In the genomic region with DNA sequence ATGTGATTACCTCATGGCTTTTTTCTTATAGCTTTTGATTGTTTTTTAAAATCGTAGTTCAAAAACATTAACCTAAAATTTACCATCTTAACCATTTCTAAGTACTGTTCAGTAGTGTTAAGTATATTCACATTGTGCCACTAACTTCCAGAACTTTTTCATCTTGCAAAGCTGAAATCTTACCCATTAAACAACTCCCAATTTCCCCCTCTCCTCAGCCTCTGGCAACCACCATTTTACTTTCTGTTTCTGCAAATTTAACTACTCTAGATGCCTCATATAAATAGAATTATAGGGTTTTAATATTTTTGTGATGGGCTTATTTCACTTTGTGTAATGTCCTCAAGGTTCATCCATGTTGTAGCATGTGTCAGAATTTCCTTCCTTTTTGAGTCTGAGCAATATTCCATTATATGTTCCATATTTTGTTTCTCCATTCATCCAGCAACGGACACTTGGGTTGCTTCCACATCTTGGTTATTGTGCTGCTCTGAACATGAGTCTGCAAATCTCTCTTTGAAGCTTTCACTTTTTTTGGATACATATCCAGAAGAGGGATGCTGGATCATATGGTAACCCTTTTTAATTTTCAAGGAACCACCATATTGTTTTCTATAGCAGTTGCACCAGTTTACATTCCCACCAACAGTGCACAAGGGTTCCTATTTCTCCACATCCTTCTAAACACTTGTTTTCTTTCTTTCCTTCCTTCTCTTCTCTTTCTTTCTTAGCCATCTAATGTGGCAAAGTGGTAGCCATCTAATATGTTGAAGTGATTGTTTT, we compare ENCODE assay signal across 13 cellular contexts. TPM values are rescaled to one million over a fixed set of nuclear protein-coding genes. Genes with fewer than 3 reads are reported as not detected.
A peak's percentile ranks its signal among the peaks of the same experiment; 100 is the strongest.
DNase-seq lines count a peak whose midpoint lies in the region; ATAC-seq and TF ChIP-seq lines count a peak whose summit lies in the region.
"Had no signal": no experiment of that assay in that cellular context is flagged by ENCODE, and none has a peak within 500 bp of the region (broad histone marks: within the 10 kb centered on the region; RNA-seq: fewer than 3 reads in every experiment).

No MANE protein-coding gene starts in this region.

- H3K4me1 ChIP-seq in CD8-positive, alpha-beta T cell (ENCODE audit: insufficient read depth, low read length) = peaks cover 51% of the 10 kb centered on the region
- H3K4me1 ChIP-seq in IMR-90 (ENCODE audit: control insufficient read depth, insufficient read depth, low read length) = no peaks in the 10 kb centered on the region; the same call in 1 of the 2 replicates

- no peak overlapping the region for H2AFZ ChIP-seq in IMR-90 (replicated peaks; ENCODE audit: low read length, poor library complexity)

- no peaks in the 10 kb centered on the region for H3K36me3 ChIP-seq in CD8-positive, alpha-beta T cell (ENCODE audit: insufficient read depth, low read length)
- H3K36me3 ChIP-seq in IMR-90 (ENCODE audit: control insufficient read depth, insufficient read depth, low read length) = peaks cover 1% of the 10 kb centered on the region; the same call in 1 of the 2 replicates
- peaks cover 57% of the 10 kb centered on the region for H3K36me3 ChIP-seq in brain microvascular endothelial cell (replicated peaks)
- H3K36me3 ChIP-seq: vagina had no signal

- no peak overlapping the region for H2BK15ac ChIP-seq in IMR-90 (ENCODE audit: low read depth, low read length)

- peak overlapping the region; percentile 73; the same call in 1 of the 2 replicates for H3K23ac ChIP-seq in IMR-90 (ENCODE audit: low read depth, low read length)

- no peak overlapping the region for H3K56ac ChIP-seq in IMR-90 (ENCODE audit: extremely low read depth, insufficient read depth, low read length)

- BruUV-seq in IMR-90 (replicated peaks; lab: Mats Ljungman, UMichigan) = no TSS peak

- H2BK20ac ChIP-seq in IMR-90 (ENCODE audit: low read depth, low read length) = no peak overlapping the region

- H3K9ac ChIP-seq in IMR-90 (ENCODE audit: low read depth, low read length) = no peak overlapping the region

- H3K18ac ChIP-seq in IMR-90 (ENCODE audit: low read depth, low read length) = no peak overlapping the region; the same call in 1 of the 2 replicates

- no peak overlapping the region for H2AK5ac ChIP-seq in IMR-90 (ENCODE audit: low read depth, low read length)

- no peak overlapping the region for H4K8ac ChIP-seq in IMR-90 (ENCODE audit: low read depth in 2 of 2, low read length in 2 of 2)

- intact Hi-C loops in CD8-positive, alpha-beta T cell (cut with DNase I, micrococcal nuclease) = no loop called here
- intact Hi-C loops in IMR-90 (cut with micrococcal nuclease) = no loop called here

- H2BK120ac ChIP-seq in IMR-90 (ENCODE audit: low read depth, low read length) = no peak overlapping the region

- POLR2A ChIA-PET in CD8-positive, alpha-beta T cell (lab: Charles Lee) = interaction anchor here (1.5 kb wide), 1 partner anchor 10 kb away, joined by 6 read pairs; no protein-coding TSS in a partner anchor
- POLR2A ChIA-PET in IMR-90 (lab: Charles Lee; ENCODE audit: unreplicated experiment) = interaction anchor here (0.7 kb wide), 2 partner anchors 111 to 142 kb away, joined by 3 read pairs; no protein-coding TSS in a partner anchor

- in situ Hi-C loops in IMR-90 (cut with MboI; ENCODE audit: low sequenced_read_pairs) = no loop called here
- in situ Hi-C loops in brain microvascular endothelial cell (cut with HindIII; ENCODE audit: low pct_ligation_motif_present, low sequenced_read_pairs) = loop anchor here (25.0 kb wide), 2 partner anchors 138 to 238 kb away; no protein-coding TSS in a partner anchor

- CTCF ChIA-PET in CD8-positive, alpha-beta T cell (lab: Charles Lee) = no interaction called here
- CTCF ChIA-PET in IMR-90 (lab: Yijun Ruan, JAX) = interaction anchor here (1.2 kb wide), 1 partner anchor 175 kb away, joined by 3 read pairs; no protein-coding TSS in a partner anchor

- peak overlapping the region; percentile 54 for H2BK5ac ChIP-seq in IMR-90 (ENCODE audit: low read depth, low read length, poor library complexity, severe bottlenecking)

- H3K4ac ChIP-seq in IMR-90 (ENCODE audit: low read depth, low read length) = no peak overlapping the region

- no peak for DNase-seq in CD8-positive, alpha-beta T cell
- DNase-seq in IMR-90 (no peak), brain microvascular endothelial cell (no peak), nephron progenitor cell (no peak), NCI-H226 (no peak)
- no peak for DNase-seq in stimulated activated CD4-positive, alpha-beta T cell treated with anti-CD3 and anti-CD28 coated beads, Interleukin-12 subunit alpha, Interleukin-12 subunit beta, amount 100 ng/mL, for 4 hours
- DNase-seq: activated CD4-positive, alpha-beta T cell treated with anti-CD3 and anti-CD28 coated beads, Interleukin-2, amount 50 U/mL, for 48 hours; mesendoderm; NCI-H1436; stimulated activated CD4-positive, alpha-beta T cell treated with anti-CD3 and anti-CD28 coated beads, Interleukin-4, amount 100 ng/mL, for 1 hour had no signal

- H2AK9ac ChIP-seq in IMR-90 (replicated peaks; ENCODE audit: low read depth, low read length, poor library complexity) = no peak overlapping the region

- no peak overlapping the region for H4K5ac ChIP-seq in IMR-90 (ENCODE audit: low read depth, low read length)

- peaks cover 0 to 18% of the 10 kb centered on the region in 2 experiments; a peak in 1 of 4 replicates for H3K79me1 ChIP-seq in IMR-90 (ENCODE audit: low read depth in 1 of 2, low read length in 2 of 2)

- H3K9me1 ChIP-seq in IMR-90 (ENCODE audit: insufficient read depth, low read length) = 0 out of 2 replicates have a peak, but pooled peaks cover 3% of the 10 kb centered on the region

- peak overlapping the region; percentile 94 for H3K4me2 ChIP-seq in IMR-90 (ENCODE audit: low read depth, low read length)

- no peak for ATAC-seq in CD8-positive, alpha-beta T cell
- ATAC-seq in IMR-90 (ENCODE audit: low read depth) = no peak
- ATAC-seq in HG03521 (IDR thresholded peaks at IDR 0.05; ENCODE audit: unreplicated experiment) = no peak
- no peak for ATAC-seq in GM19324 (IDR thresholded peaks at IDR 0.05; ENCODE audit: low FRiP score, unreplicated experiment)

- no peak overlapping the region for H4K91ac ChIP-seq in IMR-90 (ENCODE audit: insufficient read depth, low read depth, low read length)

- no peak overlapping the region; the same call in 1 of the 2 replicates for H3K14ac ChIP-seq in IMR-90 (replicated peaks; ENCODE audit: low read depth, low read length)

- no CpG with 5 or more reads among the region's 2 CpGs for WGBS in IMR-90 (ENCODE audit: extremely low coverage in 2 of 2, insufficient read length in 1 of 2), 2 experiments

- no peaks in the 10 kb centered on the region for H3K9me3 ChIP-seq in CD8-positive, alpha-beta T cell (ENCODE audit: low read length)
- no peaks in the 10 kb centered on the region for H3K9me3 ChIP-seq in IMR-90 (ENCODE audit: control insufficient read depth, insufficient read depth, low read length)
- H3K9me3 ChIP-seq: vagina had no signal

- H3K4me3 Mint-ChIP-seq in CD8-positive, alpha-beta T cell = peak overlapping the region; percentile 46
- peak overlapping the region; percentile 60 for H3K4me3 Mint-ChIP-seq in nephron progenitor cell

- H3K36me3 Mint-ChIP-seq in CD8-positive, alpha-beta T cell = peaks cover 19% of the 10 kb centered on the region
- H3K36me3 Mint-ChIP-seq in nephron progenitor cell (ENCODE audit: low read depth) = peaks cover 24% of the 10 kb centered on the region

- no peak for TF ChIP-seq RAD21 in IMR-90 (IDR thresholded peaks at IDR 0.05; ENCODE audit: low read length)

- no peaks in the 10 kb centered on the region for H3K27me3 ChIP-seq in CD8-positive, alpha-beta T cell (ENCODE audit: insufficient read depth, low read length)
- H3K27me3 ChIP-seq in IMR-90 (ENCODE audit: control insufficient read depth, insufficient read depth, low read length) = no peaks in the 10 kb centered on the region
- no peaks in the 10 kb centered on the region for H3K27me3 ChIP-seq in brain microvascular endothelial cell (replicated peaks)
- H3K27me3 ChIP-seq: vagina had no signal

- TF ChIP-seq POLR2A in IMR-90 (IDR thresholded peaks at IDR 0.05; ENCODE audit: low read depth, low read length) = no peak

- no peak overlapping the region for H3K4me3 ChIP-seq in CD8-positive, alpha-beta T cell (ENCODE audit: low read depth, low read length)
- H3K4me3 ChIP-seq in IMR-90 (ENCODE audit: insufficient read depth, low read depth, low read length) (peak overlapping the region; percentile 40; the same call in 1 of the 2 replicates), brain microvascular endothelial cell (ENCODE audit: low read depth, low read length) (peak overlapping the region; percentile 77)
- H3K4me3 ChIP-seq: vagina had no signal

- H3K4me1 Mint-ChIP-seq in CD8-positive, alpha-beta T cell (ENCODE audit: low read depth) = peaks cover 76% of the 10 kb centered on the region
- H3K4me1 Mint-ChIP-seq in nephron progenitor cell = peaks cover 41% of the 10 kb centered on the region

- H4K20me1 ChIP-seq in IMR-90 (ENCODE audit: insufficient read depth, low read length) = peaks cover 91% of the 10 kb centered on the region

- H3K27me3 Mint-ChIP-seq in CD8-positive, alpha-beta T cell (ENCODE audit: low read depth) = no peaks in the 10 kb centered on the region
- no peaks in the 10 kb centered on the region for H3K27me3 Mint-ChIP-seq in nephron progenitor cell (ENCODE audit: low read depth, poor library complexity)

- no peaks in the 10 kb centered on the region for H3K9me3 Mint-ChIP-seq in CD8-positive, alpha-beta T cell
- H3K9me3 Mint-ChIP-seq in nephron progenitor cell = no peaks in the 10 kb centered on the region

- no peak overlapping the region for H3K27ac ChIP-seq in CD8-positive, alpha-beta T cell (ENCODE audit: low read depth, low read length)
- no peak overlapping the region for H3K27ac ChIP-seq in IMR-90 (ENCODE audit: insufficient read depth, low read length)
- H3K27ac ChIP-seq in brain microvascular endothelial cell = peak overlapping the region; percentile 94
- H3K27ac ChIP-seq: vagina had no signal

- dilution Hi-C loops in IMR-90 (cut with HindIII; ENCODE audit: low sequenced_read_pairs, unreplicated experiment) = loop anchor here (25.0 kb wide), 1 partner anchor 238 kb away; no protein-coding TSS in a partner anchor

- H3K27ac Mint-ChIP-seq in CD8-positive, alpha-beta T cell = peak overlapping the region; percentile 23
- H3K27ac Mint-ChIP-seq in nephron progenitor cell = no peak overlapping the region

- TF ChIP-seq CTCF in CD8-positive, alpha-beta T cell (IDR thresholded peaks at IDR 0.05) = no peak
- TF ChIP-seq CTCF in IMR-90 (conservative IDR thresholded peaks at IDR 0.05; ENCODE audit: low read depth, low read length) = no peak
- TF ChIP-seq CTCF in brain microvascular endothelial cell (IDR thresholded peaks at IDR 0.05; ENCODE audit: low read depth, low read length, missing control alignments) = no peak
- no peak for TF ChIP-seq CTCF in nephron progenitor cell (IDR thresholded peaks at IDR 0.05)

TF ChIP-seq in IMR-90, 13 proteins besides CTCF, POLR2A, EP300 and RAD21 (continues in another document):
- TF ChIP-seq MXI1 (IDR thresholded peaks at IDR 0.05; ENCODE audit: borderline replicate concordance, low read depth, low read length) = no peak
- no peak for TF ChIP-seq MAFK (IDR thresholded peaks at IDR 0.05; ENCODE audit: low read depth, low read length)

RNA-seq across cellular contexts. Expression of a gene that starts 5.0 kb away (rescaled TPM):
- total RNA-seq in CD8-positive, alpha-beta T cell = 100 to 1,000 TPM; 335 to 340 TPM
- total RNA-seq in IMR-90 (2012; rRNA removed) = 301 and 493 TPM in 2 replicates
- 86.9 and 128 TPM in 2 replicates for polyA plus RNA-seq in IMR-90 (2012; rRNA removed)
- polyA plus RNA-seq in IMR-90 (2012; cell fraction: cytosol; rRNA removed) = 20.1 and 33.1 TPM in 2 replicates
- polyA plus RNA-seq in IMR-90 (2012; cell fraction: nucleus; rRNA removed; ENCODE audit: low replicate concordance) = 16.8 and 161 TPM in 2 replicates
